ENCODE assay signal across 10 cellular contexts in genomic region chr1:3566951-3567350, GRCh38.
"Had no signal": no experiment of that assay in that cellular context is flagged by ENCODE, and none has a peak within 500 bp of the region (broad histone marks: within the 10 kb centered on the region; RNA-seq: fewer than 3 reads in every experiment).

No MANE protein-coding gene starts in this region.

- H3K4me1 ChIP-seq: HAP-1 had no signal

- H3K9ac ChIP-seq: GM23248, KMS-11 had no signal

- DNase-seq: GM23248, GOT3, H7, HFFc6, IMR-90, KBM-7 had no signal

- H3K27ac ChIP-seq: GM23248, HL-60, KMS-11 had no signal

- H3K4me3 ChIP-seq: GM23248, HAP-1 had no signal

- H3K4me2 ChIP-seq: KMS-11 had no signal

- H2AFZ ChIP-seq: GM23248 had no signal

- H3K9me3 ChIP-seq: HAP-1 had no signal

- H3K36me3 ChIP-seq: HAP-1 had no signal

- ATAC-seq: HCT116 had no signal
